Comparison of ENCODE assay signal across 28 cellular contexts in the genomic region with DNA sequence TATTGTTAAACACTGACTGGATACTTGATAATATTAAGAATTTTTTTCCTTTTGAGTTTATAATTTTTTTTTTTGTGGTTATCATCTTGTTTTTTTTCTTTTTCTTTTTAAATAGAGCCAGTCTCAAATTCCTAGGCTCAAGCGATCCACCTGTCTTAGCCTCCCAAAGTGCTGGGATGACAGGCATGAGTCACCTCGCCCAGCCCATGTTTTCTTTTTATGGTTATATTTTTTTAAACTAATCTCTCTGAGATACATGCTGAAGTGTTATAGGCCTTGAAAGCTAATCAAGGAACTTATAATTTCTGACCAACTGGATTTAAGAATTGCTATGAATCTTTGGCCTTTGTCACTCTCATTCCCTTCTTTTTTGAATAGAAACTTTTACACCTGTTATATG. TPM values are rescaled to one million over a fixed set of nuclear protein-coding genes. Genes with fewer than 3 reads are reported as not detected.
"Had no signal": no experiment of that assay in that cellular context is flagged by ENCODE, and none has a peak within 500 bp of the region (broad histone marks: within the 10 kb centered on the region; RNA-seq: fewer than 3 reads in every experiment).

No MANE protein-coding gene starts in this region.

- H3K4me3 ChIP-seq: heart right ventricle, pancreas, prostate gland, sigmoid colon, SJSA1, spleen, testis had no signal

- H3K9me3 Mint-ChIP-seq: neural crest cell had no signal

- ATAC-seq: activated CD8-positive, alpha-beta memory T cell treated with anti-CD3 and anti-CD28 coated beads, Interleukin-2, amount 10 ng/mL, durations not matched to agents 7 days and 5 days; heart right ventricle; left cardiac atrium; naive thymus-derived CD8-positive, alpha-beta T cell; pancreas; WTC11 had no signal

- H3K4me1 ChIP-seq: prostate gland, SJSA1, spleen, testis had no signal

- H3K27ac Mint-ChIP-seq: activated CD8-positive, alpha-beta memory T cell treated with anti-CD3 and anti-CD28 coated beads, Interleukin-2, amount 10 ng/mL, durations not matched to agents 7 days and 5 days; activated naive CD4-positive, alpha-beta T cell treated with anti-CD3 and anti-CD28 coated beads, Interleukin-2, amount 10 ng/mL, durations not matched to agents 7 days and 5 days; mesothelial cell of epicardium; naive thymus-derived CD8-positive, alpha-beta T cell; WTC11 had no signal

- FAIRE-seq: endothelial cell of umbilical vein, keratinocyte, pancreas, urothelium cell line had no signal

- H3K36me3 ChIP-seq: pancreas, prostate gland, sigmoid colon, SJSA1 had no signal

- H3K9me3 ChIP-seq: heart right ventricle, pancreas, prostate gland, sigmoid colon, SJSA1, spleen, testis had no signal

- DNase-seq: activated CD4-positive, alpha-beta T cell treated with anti-CD3 and anti-CD28 coated beads for 1 hour; activated CD4-positive, alpha-beta T cell treated with anti-CD3 and anti-CD28 coated beads, Interleukin-2, amount 50 U/mL, for 4 hours; activated CD8-positive, alpha-beta memory T cell treated with anti-CD3 and anti-CD28 coated beads, Interleukin-2, amount 10 ng/mL, durations not matched to agents 7 days and 5 days; activated gamma-delta T cell; activated naive CD4-positive, alpha-beta T cell treated with anti-CD3 and anti-CD28 coated beads, Interleukin-2, amount 10 ng/mL, durations not matched to agents 7 days and 5 days; amygdala; caudate nucleus; foreskin fibroblast; heart right ventricle; left cardiac atrium; naive thymus-derived CD8-positive, alpha-beta T cell; nucleus accumbens; pancreas; retina; sigmoid colon; spleen; stimulated activated naive CD8-positive, alpha-beta T cell treated with anti-CD3 and anti-CD28 coated beads, Interleukin-15, Interleukin-2, amounts not matched to agents 100 U/mL and 50 U/mL, for 24 hours; testis; trophoblast cell had no signal

- H3K27ac ChIP-seq: heart right ventricle, pancreas, prostate gland, sigmoid colon, SJSA1, spleen, testis had no signal

- H3K27me3 ChIP-seq: heart right ventricle, pancreas, sigmoid colon, SJSA1, spleen, testis had no signal

- H3K36me3 Mint-ChIP-seq: WTC11 had no signal

- H3K27me3 Mint-ChIP-seq: activated CD8-positive, alpha-beta memory T cell treated with anti-CD3 and anti-CD28 coated beads, Interleukin-2, amount 10 ng/mL, durations not matched to agents 7 days and 5 days; naive thymus-derived CD8-positive, alpha-beta T cell had no signal

- H3K4me3 Mint-ChIP-seq: activated CD8-positive, alpha-beta memory T cell treated with anti-CD3 and anti-CD28 coated beads, Interleukin-2, amount 10 ng/mL, durations not matched to agents 7 days and 5 days; activated naive CD4-positive, alpha-beta T cell treated with anti-CD3 and anti-CD28 coated beads, Interleukin-2, amount 10 ng/mL, durations not matched to agents 7 days and 5 days; mesothelial cell of epicardium; naive thymus-derived CD8-positive, alpha-beta T cell; neural crest cell; WTC11 had no signal

RNA-seq across cellular contexts. Expression of a gene that starts 30.1 kb away (rescaled TPM):
- total RNA-seq: endothelial cell of umbilical vein, SJSA1, WTC11 had no signal
- polyA plus RNA-seq: endothelial cell of umbilical vein; esophagus; heart right ventricle; naive thymus-derived CD8-positive, alpha-beta T cell had no signal
